ENCODE assay signal across 11 cellular contexts in genomic region chr7:81285142-81285871, GRCh38.
DNase-seq lines count a peak whose midpoint lies in the region; ATAC-seq and TF ChIP-seq lines count a peak whose summit lies in the region.
"Had no signal": no experiment of that assay in that cellular context is flagged by ENCODE, and none has a peak within 500 bp of the region (broad histone marks: within the 10 kb centered on the region; RNA-seq: fewer than 3 reads in every experiment).

No MANE protein-coding gene starts in this region.

- ATAC-seq in GM19455 (IDR thresholded peaks at IDR 0.05; ENCODE audit: unreplicated experiment), result no peak
- ATAC-seq: stimulated activated naive CD8-positive, alpha-beta T cell treated with anti-CD3 and anti-CD28 coated beads, Interleukin-15, amount 100 ng/mL, for 72 hours had no signal

- no peaks in the 10 kb centered on the region for H3K4me1 ChIP-seq in mesodermal cell (ENCODE audit: control insufficient read depth, insufficient read depth, low read length, poor library complexity, severe bottlenecking)

- no peaks in the 10 kb centered on the region for H3K36me3 ChIP-seq in mesodermal cell (ENCODE audit: control insufficient read depth, insufficient read depth, low read length)

- H3K9me3 ChIP-seq in mesodermal cell (ENCODE audit: control insufficient read depth, low read length), result no peaks in the 10 kb centered on the region

- TF ChIP-seq CTCF in cardiac fibroblast (IDR thresholded peaks at IDR 0.05; ENCODE audit: low read depth, low read length), result no peak

- peak overlapping the region; percentile 80 for H3K27ac ChIP-seq in mesodermal cell (ENCODE audit: low read depth, low read length, severe bottlenecking)

- 80% methylated on average over 1 of the region's 4 CpGs; no CpG with 5 or more reads in 1 of the 2 experiments for WGBS in mesodermal cell (ENCODE audit: insufficient coverage in 2 of 2), 2 experiments

- H3K4me3 ChIP-seq in cardiac fibroblast (replicated peaks in 1 of 2; ENCODE audit: low read depth in 2 of 2, low read length in 2 of 2) (no peak overlapping the region), mesodermal cell (ENCODE audit: extremely low read depth, insufficient read depth, low read length, poor library complexity, severe bottlenecking) (no peak overlapping the region)

- peak; percentile 95 for DNase-seq in EH (ENCODE audit: low read depth)
- peak; percentile 94 for DNase-seq in NCI-H526 treated with DMSO at 0.1 percent for 48 hours (lab: John Stamatoyannopoulos, UW)
- DNase-seq in cardiac fibroblast (ENCODE audit: low read depth in 2 of 2), result peak; percentile 60 to 85
- no peak for DNase-seq in SIG-M5 (lab: John Stamatoyannopoulos, UW)
- DNase-seq in NCI-H1417 treated with DMSO at 0.1 percent for 48 hours (lab: John Stamatoyannopoulos, UW), result no peak
- no peak for DNase-seq in cerebellar nuclear complex (lab: John Stamatoyannopoulos, UW)
- DNase-seq: CD4-positive, CD25-positive, alpha-beta regulatory T cell; NCI-H187 treated with DMSO at 0.1 percent for 48 hours; stimulated activated naive CD8-positive, alpha-beta T cell treated with anti-CD3 and anti-CD28 coated beads, Interleukin-15, amount 100 ng/mL, for 72 hours had no signal

Comparison
In these comparisons a context has a peak if more than half of its experiments do, and no peak if none do; other contexts are left out.
1. DNase-seq: peak in EH (single experiment), NCI-H526 treated with DMSO at 0.1 percent for 48 hours (single experiment) and cardiac fibroblast (2 of 2); none in SIG-M5 (single experiment), NCI-H1417 treated with DMSO at 0.1 percent for 48 hours (single experiment) and cerebellar nuclear complex (0 of 2).